11 cellular contexts compared by ENCODE assay signal in the genomic region with DNA sequence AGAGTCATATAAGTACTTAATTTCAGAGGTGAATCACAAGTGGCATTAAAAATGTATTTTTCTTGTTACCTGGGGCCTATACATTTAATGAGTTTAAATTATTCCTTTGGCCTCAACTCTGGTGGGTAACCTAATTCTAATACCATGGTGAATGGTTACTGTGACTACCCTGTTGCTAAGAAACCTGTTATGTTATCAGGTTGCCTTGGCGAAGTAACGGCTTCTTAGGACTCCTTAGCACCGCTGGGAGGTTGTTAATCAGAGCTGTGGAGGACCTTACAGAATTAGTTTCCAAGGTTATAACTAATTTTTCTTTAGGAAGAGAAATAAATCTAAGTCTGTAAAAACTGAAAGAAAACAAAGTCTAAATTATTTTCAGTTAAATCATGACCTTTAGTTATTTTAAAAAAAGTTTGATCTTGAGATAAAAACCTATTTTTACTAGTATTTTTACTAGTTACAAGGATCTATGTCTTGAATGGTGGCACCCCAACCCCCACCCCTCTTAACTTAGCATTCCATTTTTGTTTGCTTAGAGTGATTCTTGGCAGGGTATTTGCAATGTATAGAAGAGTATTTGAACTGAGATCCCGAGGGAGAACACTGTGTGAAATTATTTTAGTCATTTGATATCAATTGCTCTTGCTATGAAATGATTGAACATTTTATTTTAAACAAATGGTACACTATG.
A peak's percentile ranks its signal among the peaks of the same experiment; 100 is the strongest.
DNase-seq lines count a peak whose midpoint lies in the region; ATAC-seq and TF ChIP-seq lines count a peak whose summit lies in the region.
"Had no signal": no experiment of that assay in that cellular context is flagged by ENCODE, and none has a peak within 500 bp of the region (broad histone marks: within the 10 kb centered on the region; RNA-seq: fewer than 3 reads in every experiment).

No MANE protein-coding gene starts in this region.

- no peaks in the 10 kb centered on the region for H3K36me3 ChIP-seq in cardiac muscle cell
- H3K36me3 ChIP-seq: spleen, tibial artery had no signal

- no peak overlapping the region for H3K4me3 Mint-ChIP-seq in activated naive CD8-positive, alpha-beta T cell treated with anti-CD3 and anti-CD28 coated beads, Interleukin-2, amount 50 U/mL, for 24 hours
- H3K4me3 Mint-ChIP-seq in activated naive CD8-positive, alpha-beta T cell treated with anti-CD3 and anti-CD28 coated beads for 36 hours, result no peak overlapping the region

- peak overlapping the region; percentile 10 for H3K27ac ChIP-seq in cardiac muscle cell
- H3K27ac ChIP-seq: BLaER1 treated with 17β-estradiol and CSF1 and Interleukin-3, amounts not matched to agents 10 nM and 100 nM; spleen; tibial artery had no signal

- H3K9me3 ChIP-seq in cardiac muscle cell (ENCODE audit: low read depth), result no peaks in the 10 kb centered on the region
- H3K9me3 ChIP-seq: spleen, tibial artery had no signal

- H3K9me3 Mint-ChIP-seq in activated naive CD8-positive, alpha-beta T cell treated with anti-CD3 and anti-CD28 coated beads, Interleukin-2, amount 50 U/mL, for 24 hours, result peaks cover 7% of the 10 kb centered on the region
- H3K9me3 Mint-ChIP-seq in activated naive CD8-positive, alpha-beta T cell treated with anti-CD3 and anti-CD28 coated beads for 36 hours, result no peaks in the 10 kb centered on the region

- H3K27me3 ChIP-seq in cardiac muscle cell, result no peaks in the 10 kb centered on the region
- H3K27me3 ChIP-seq: BLaER1 treated with 17β-estradiol and CSF1 and Interleukin-3, amounts not matched to agents 10 nM and 100 nM; spleen; tibial artery had no signal

- no peak for TF ChIP-seq CTCF in cardiac muscle cell (IDR thresholded peaks at IDR 0.05; ENCODE audit: low read depth, low read length)

- no peaks in the 10 kb centered on the region for H3K27me3 Mint-ChIP-seq in activated naive CD8-positive, alpha-beta T cell treated with anti-CD3 and anti-CD28 coated beads, Interleukin-2, amount 50 U/mL, for 24 hours
- H3K27me3 Mint-ChIP-seq in activated naive CD8-positive, alpha-beta T cell treated with anti-CD3 and anti-CD28 coated beads for 36 hours, result no peaks in the 10 kb centered on the region

- H3K36me3 Mint-ChIP-seq in activated naive CD8-positive, alpha-beta T cell treated with anti-CD3 and anti-CD28 coated beads, Interleukin-2, amount 50 U/mL, for 24 hours (ENCODE audit: low read depth), result peaks cover 16% of the 10 kb centered on the region
- H3K36me3 Mint-ChIP-seq in activated naive CD8-positive, alpha-beta T cell treated with anti-CD3 and anti-CD28 coated beads for 36 hours, result peaks cover 16% of the 10 kb centered on the region

- no peak overlapping the region for H3K4me3 ChIP-seq in cardiac muscle cell
- H3K4me3 ChIP-seq: BLaER1 treated with 17β-estradiol and CSF1 and Interleukin-3, amounts not matched to agents 10 nM and 100 nM; spleen; tibial artery had no signal

- H3K4me1 Mint-ChIP-seq in activated naive CD8-positive, alpha-beta T cell treated with anti-CD3 and anti-CD28 coated beads, Interleukin-2, amount 50 U/mL, for 24 hours, result peaks cover 14% of the 10 kb centered on the region
- peaks cover 10% of the 10 kb centered on the region for H3K4me1 Mint-ChIP-seq in activated naive CD8-positive, alpha-beta T cell treated with anti-CD3 and anti-CD28 coated beads for 36 hours

- DNase-seq in activated naive CD8-positive, alpha-beta T cell treated with anti-CD3 and anti-CD28 coated beads, Interleukin-2, amount 50 U/mL, for 24 hours, result no peak
- DNase-seq in activated naive CD8-positive, alpha-beta T cell treated with anti-CD3 and anti-CD28 coated beads for 36 hours, result no peak
- DNase-seq in OCI-M1 (lab: John Stamatoyannopoulos, UW) (peak; percentile 4), cardiac muscle cell (ENCODE audit: low read depth in 1 of 2, low spot score in 1 of 2) (peak; percentile 69 to 75), stromal cell of bone marrow (ENCODE audit: low read depth) (peak; percentile 22), SIG-M5 treated with dmso at 0.1 percent for 504 hours (lab: John Stamatoyannopoulos, UW; ENCODE audit: unreplicated experiment) (no peak)
- no peak for DNase-seq in stimulated activated CD4-positive, alpha-beta T cell treated with anti-CD3 and anti-CD28 coated beads, Interleukin-1b, Interleukin-23, amount 100 ng/mL, for 48 hours
- DNase-seq: spleen, tibial artery had no signal

- ATAC-seq in activated naive CD8-positive, alpha-beta T cell treated with anti-CD3 and anti-CD28 coated beads, Interleukin-2, amount 50 U/mL, for 24 hours, result peak; percentile 43
- no peak for ATAC-seq in HG02798 (IDR thresholded peaks at IDR 0.05; ENCODE audit: poor library complexity, unreplicated experiment)

- H3K27ac Mint-ChIP-seq in activated naive CD8-positive, alpha-beta T cell treated with anti-CD3 and anti-CD28 coated beads, Interleukin-2, amount 50 U/mL, for 24 hours, result no peak overlapping the region
- H3K27ac Mint-ChIP-seq in activated naive CD8-positive, alpha-beta T cell treated with anti-CD3 and anti-CD28 coated beads for 36 hours, result no peak overlapping the region

- H3K4me1 ChIP-seq in cardiac muscle cell (ENCODE audit: low read depth), result peaks cover 11% of the 10 kb centered on the region

Comparison
In these comparisons a context has a peak if more than half of its experiments do, and no peak if none do; other contexts are left out.
1. DNase-seq: peak in OCI-M1 (single experiment), cardiac muscle cell (2 of 2) and stromal cell of bone marrow (single experiment); none in activated naive CD8-positive, alpha-beta T cell treated with anti-CD3 and anti-CD28 coated beads, Interleukin-2, amount 50 U/mL, for 24 hours (single experiment), activated naive CD8-positive, alpha-beta T cell treated with anti-CD3 and anti-CD28 coated beads for 36 hours (single experiment), SIG-M5 treated with dmso at 0.1 percent for 504 hours (single experiment) and stimulated activated CD4-positive, alpha-beta T cell treated with anti-CD3 and anti-CD28 coated beads, Interleukin-1b, Interleukin-23, amount 100 ng/mL, for 48 hours (single experiment).